Comparison of ENCODE assay signal across 2 cellular contexts in the genomic region with DNA sequence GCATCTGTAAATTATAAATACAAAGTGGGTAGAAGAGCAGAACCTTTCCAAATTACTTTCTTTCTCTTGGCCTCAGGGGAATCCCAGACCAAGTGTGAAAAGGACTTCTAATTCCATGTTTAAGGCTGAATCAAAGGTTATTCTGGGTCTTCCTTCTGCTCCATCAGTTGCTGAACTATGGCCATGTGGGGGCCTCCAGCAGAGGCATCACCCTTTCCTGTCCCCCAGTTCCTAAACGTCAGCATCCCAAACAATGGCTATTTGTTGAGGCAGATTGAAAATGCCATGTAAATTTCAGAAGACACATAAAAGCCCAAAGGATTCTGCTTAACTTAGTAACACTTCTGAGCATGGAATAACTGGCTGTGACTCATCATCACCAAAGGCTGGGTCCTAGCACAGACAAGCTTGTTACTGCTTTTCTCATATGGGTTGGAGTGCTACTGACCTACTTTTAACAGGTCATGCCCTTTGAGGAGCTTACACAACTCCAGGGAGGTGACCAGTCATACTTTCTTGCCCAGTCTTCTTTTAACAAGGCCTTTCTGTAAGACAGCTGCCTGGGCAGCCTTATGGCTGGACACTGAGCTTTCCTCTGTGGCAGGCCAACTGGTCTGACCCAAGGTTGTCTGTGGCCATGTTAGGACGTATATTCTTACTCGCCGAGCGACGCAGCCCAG.
TF ChIP-seq lines count a peak whose summit lies in the region.

No MANE protein-coding gene starts in this region.

TF ChIP-seq in liver, 16 proteins besides CTCF, POLR2A, EP300 and RAD21 (continued from another document):
- TF ChIP-seq, protein P1, sequence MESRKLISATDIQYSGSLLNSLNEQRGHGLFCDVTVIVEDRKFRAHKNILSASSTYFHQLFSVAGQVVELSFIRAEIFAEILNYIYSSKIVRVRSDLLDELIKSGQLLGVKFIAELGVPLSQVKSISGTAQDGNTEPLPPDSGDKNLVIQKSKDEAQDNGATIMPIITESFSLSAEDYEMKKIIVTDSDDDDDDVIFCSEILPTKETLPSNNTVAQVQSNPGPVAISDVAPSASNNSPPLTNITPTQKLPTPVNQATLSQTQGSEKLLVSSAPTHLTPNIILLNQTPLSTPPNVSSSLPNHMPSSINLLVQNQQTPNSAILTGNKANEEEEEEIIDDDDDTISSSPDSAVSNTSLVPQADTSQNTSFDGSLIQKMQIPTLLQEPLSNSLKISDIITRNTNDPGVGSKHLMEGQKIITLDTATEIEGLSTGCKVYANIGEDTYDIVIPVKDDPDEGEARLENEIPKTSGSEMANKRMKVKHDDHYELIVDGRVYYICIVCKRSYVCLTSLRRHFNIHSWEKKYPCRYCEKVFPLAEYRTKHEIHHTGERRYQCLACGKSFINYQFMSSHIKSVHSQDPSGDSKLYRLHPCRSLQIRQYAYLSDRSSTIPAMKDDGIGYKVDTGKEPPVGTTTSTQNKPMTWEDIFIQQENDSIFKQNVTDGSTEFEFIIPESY (IDR thresholded peaks at IDR 0.05): no peak
- TF ChIP-seq, protein P2, sequence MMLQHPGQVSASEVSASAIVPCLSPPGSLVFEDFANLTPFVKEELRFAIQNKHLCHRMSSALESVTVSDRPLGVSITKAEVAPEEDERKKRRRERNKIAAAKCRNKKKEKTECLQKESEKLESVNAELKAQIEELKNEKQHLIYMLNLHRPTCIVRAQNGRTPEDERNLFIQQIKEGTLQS (IDR thresholded peaks at IDR 0.05): no peak
- no peak for TF ChIP-seq EGR1 (IDR thresholded peaks at IDR 0.05; ENCODE audit: low read depth in 2 of 2)
- TF ChIP-seq, protein P3, sequence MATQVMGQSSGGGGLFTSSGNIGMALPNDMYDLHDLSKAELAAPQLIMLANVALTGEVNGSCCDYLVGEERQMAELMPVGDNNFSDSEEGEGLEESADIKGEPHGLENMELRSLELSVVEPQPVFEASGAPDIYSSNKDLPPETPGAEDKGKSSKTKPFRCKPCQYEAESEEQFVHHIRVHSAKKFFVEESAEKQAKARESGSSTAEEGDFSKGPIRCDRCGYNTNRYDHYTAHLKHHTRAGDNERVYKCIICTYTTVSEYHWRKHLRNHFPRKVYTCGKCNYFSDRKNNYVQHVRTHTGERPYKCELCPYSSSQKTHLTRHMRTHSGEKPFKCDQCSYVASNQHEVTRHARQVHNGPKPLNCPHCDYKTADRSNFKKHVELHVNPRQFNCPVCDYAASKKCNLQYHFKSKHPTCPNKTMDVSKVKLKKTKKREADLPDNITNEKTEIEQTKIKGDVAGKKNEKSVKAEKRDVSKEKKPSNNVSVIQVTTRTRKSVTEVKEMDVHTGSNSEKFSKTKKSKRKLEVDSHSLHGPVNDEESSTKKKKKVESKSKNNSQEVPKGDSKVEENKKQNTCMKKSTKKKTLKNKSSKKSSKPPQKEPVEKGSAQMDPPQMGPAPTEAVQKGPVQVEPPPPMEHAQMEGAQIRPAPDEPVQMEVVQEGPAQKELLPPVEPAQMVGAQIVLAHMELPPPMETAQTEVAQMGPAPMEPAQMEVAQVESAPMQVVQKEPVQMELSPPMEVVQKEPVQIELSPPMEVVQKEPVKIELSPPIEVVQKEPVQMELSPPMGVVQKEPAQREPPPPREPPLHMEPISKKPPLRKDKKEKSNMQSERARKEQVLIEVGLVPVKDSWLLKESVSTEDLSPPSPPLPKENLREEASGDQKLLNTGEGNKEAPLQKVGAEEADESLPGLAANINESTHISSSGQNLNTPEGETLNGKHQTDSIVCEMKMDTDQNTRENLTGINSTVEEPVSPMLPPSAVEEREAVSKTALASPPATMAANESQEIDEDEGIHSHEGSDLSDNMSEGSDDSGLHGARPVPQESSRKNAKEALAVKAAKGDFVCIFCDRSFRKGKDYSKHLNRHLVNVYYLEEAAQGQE (IDR thresholded peaks at IDR 0.05): no peak
- TF ChIP-seq TAF1 (conservative IDR thresholded peaks at IDR 0.05): no peak

TF ChIP-seq in HepG2, 621 proteins besides CTCF, POLR2A, EP300 and RAD21 (continued from another document):
- TF ChIP-seq PTBP1 (IDR thresholded peaks at IDR 0.05; ENCODE audit: low read depth, low read length, poor library complexity, severe bottlenecking) (no peak), ZNF10 (CRISPR knock-in tag; IDR thresholded peaks at IDR 0.05; ENCODE audit: borderline replicate concordance, low read depth) (no peak), HHEX (CRISPR knock-in tag; IDR thresholded peaks at IDR 0.05) (no peak)
